26 cellular contexts compared by ENCODE assay signal in genomic region chr19:3310280-3310679, GRCh38. TPM values are rescaled to one million over a fixed set of nuclear protein-coding genes. Genes with fewer than 3 reads are reported as not detected.
DNase-seq lines count a peak whose midpoint lies in the region; ATAC-seq, FAIRE-seq and TF ChIP-seq lines count a peak whose summit lies in the region.
"Had no signal": no experiment of that assay in that cellular context is flagged by ENCODE, and none has a peak within 500 bp of the region (broad histone marks: within the 10 kb centered on the region; RNA-seq: fewer than 3 reads in every experiment).

No MANE protein-coding gene starts in this region.

- intact Hi-C loops in HepG2 (cut with micrococcal nuclease; ENCODE audit: unreplicated experiment) (no loop called here), right lobe of liver (cut with DNase I) (no loop called here), Right ventricle myocardium superior (cut with DNase I) (no loop called here)
- intact Hi-C loops in CD4-positive, alpha-beta T cell (cut with DNase I, micrococcal nuclease): no loop called here

- no peak overlapping the region for H3K4me2 ChIP-seq in HepG2 (ENCODE audit: low read depth, low read length)
- H3K4me2 ChIP-seq: BLaER1 treated with 17β-estradiol and CSF1 and Interleukin-3, amounts not matched to agents 10 nM and 100 nM had no signal

- H3K27ac ChIP-seq in HepG2 (ENCODE audit: extremely low read length, insufficient read depth, low read length) (no peak overlapping the region), right lobe of liver (no peak overlapping the region)
- H3K27ac ChIP-seq in CD4-positive, alpha-beta T cell (ENCODE audit: low read depth, low read length): no peak overlapping the region
- H3K27ac ChIP-seq: BLaER1 treated with 17β-estradiol and CSF1 and Interleukin-3, amounts not matched to agents 10 nM and 100 nM; C4-2B had no signal

- no peak overlapping the region for H3K9ac ChIP-seq in HepG2 (ENCODE audit: insufficient read depth, low read depth, low read length)
- H3K9ac ChIP-seq: BLaER1 treated with 17β-estradiol and CSF1 and Interleukin-3, amounts not matched to agents 10 nM and 100 nM had no signal

- no TSS peak for BruUV-seq in HepG2 (replicated peaks; lab: Mats Ljungman, UMichigan)

- POLR2A ChIA-PET in HepG2 (lab: Yijun Ruan, JAX): no interaction called here
- POLR2A ChIA-PET in CD4-positive, alpha-beta T cell (lab: Charles Lee): no interaction called here
- POLR2A ChIA-PET in WTC11 (lab: Charles Lee): no interaction called here

- H3K27me3 Mint-ChIP-seq in CD4-positive, alpha-beta T cell: peaks cover 37% of the 10 kb centered on the region
- H3K27me3 Mint-ChIP-seq in WTC11 (ENCODE audit: low read depth) (peaks cover 27% of the 10 kb centered on the region), glutamatergic neuron (ENCODE audit: unreplicated experiment) (peaks cover 13% of the 10 kb centered on the region)

- TF ChIP-seq CTCF in HepG2 (CRISPR knock-in tag; IDR thresholded peaks at IDR 0.05): no peak
- no peak for TF ChIP-seq CTCF in right lobe of liver (IDR thresholded peaks at IDR 0.05)
- TF ChIP-seq CTCF in CD4-positive, alpha-beta T cell (IDR thresholded peaks at IDR 0.05): peak; percentile 13
- TF ChIP-seq CTCF in WTC11 (IDR thresholded peaks at IDR 0.05): 0 out of 2 replicates have a peak, but pooled peaks have one; percentile 26
- TF ChIP-seq CTCF in glutamatergic neuron (IDR thresholded peaks at IDR 0.05; ENCODE audit: partially characterized antibody, unreplicated experiment): no peak

- H2AFZ ChIP-seq in HepG2 (ENCODE audit: low read length): no peak overlapping the region

- H3K4me3 Mint-ChIP-seq in CD4-positive, alpha-beta T cell: no peak overlapping the region
- H3K4me3 Mint-ChIP-seq in WTC11 (no peak overlapping the region), glutamatergic neuron (ENCODE audit: unreplicated experiment) (peak overlapping the region; percentile 42)
- H3K4me3 Mint-ChIP-seq: CD4-positive, alpha-beta memory T cell had no signal

- H3K9me3 Mint-ChIP-seq in CD4-positive, alpha-beta T cell: no peaks in the 10 kb centered on the region
- no peaks in the 10 kb centered on the region for H3K9me3 Mint-ChIP-seq in WTC11
- peaks cover 1% of the 10 kb centered on the region for H3K9me3 Mint-ChIP-seq in glutamatergic neuron (ENCODE audit: unreplicated experiment)
- H3K9me3 Mint-ChIP-seq: CD4-positive, alpha-beta memory T cell had no signal

- peaks cover 6 to 20% of the 10 kb centered on the region in 2 experiments; a peak in 3 of 5 replicates for H3K27me3 ChIP-seq in HepG2 (ENCODE audit: control insufficient read depth in 1 of 2, insufficient read depth in 2 of 2, low read length in 2 of 2)
- no peaks in the 10 kb centered on the region for H3K27me3 ChIP-seq in right lobe of liver
- peaks cover 16% of the 10 kb centered on the region for H3K27me3 ChIP-seq in CD4-positive, alpha-beta T cell (ENCODE audit: control insufficient read depth, insufficient read depth, low read length)

- H3K4me3 ChIP-seq in HepG2 (replicated peaks in 1 of 3; ENCODE audit: insufficient read depth in 1 of 3, low read depth in 2 of 3, low read length in 3 of 3) (no peak overlapping the region), right lobe of liver (no peak overlapping the region)
- H3K4me3 ChIP-seq: BLaER1 treated with 17β-estradiol and CSF1 and Interleukin-3, amounts not matched to agents 10 nM and 100 nM; GM12878 had no signal

- no peak overlapping the region for H3K27ac Mint-ChIP-seq in CD4-positive, alpha-beta T cell
- H3K27ac Mint-ChIP-seq in WTC11 (no peak overlapping the region), glutamatergic neuron (ENCODE audit: unreplicated experiment) (no peak overlapping the region)
- H3K27ac Mint-ChIP-seq: CD4-positive, alpha-beta memory T cell had no signal

- H3K36me3 Mint-ChIP-seq in CD4-positive, alpha-beta T cell (ENCODE audit: low read depth): no peaks in the 10 kb centered on the region
- no peaks in the 10 kb centered on the region for H3K36me3 Mint-ChIP-seq in WTC11
- no peaks in the 10 kb centered on the region for H3K36me3 Mint-ChIP-seq in glutamatergic neuron (ENCODE audit: unreplicated experiment)
- H3K36me3 Mint-ChIP-seq: CD4-positive, alpha-beta memory T cell; CD8-positive, alpha-beta memory T cell had no signal

- ATAC-seq in HepG2 (no peak), right lobe of liver (no peak), WTC11 (no peak), Right ventricle myocardium superior (ENCODE audit: poor library complexity) (no peak)
- no peak for ATAC-seq in CD4-positive, alpha-beta T cell (ENCODE audit: poor library complexity)
- ATAC-seq: GM12878 had no signal

- H3K4me1 ChIP-seq in HepG2 (ENCODE audit: insufficient read depth, low read length) (no peaks in the 10 kb centered on the region), right lobe of liver (no peaks in the 10 kb centered on the region)
- H3K4me1 ChIP-seq: BLaER1 treated with 17β-estradiol and CSF1 and Interleukin-3, amounts not matched to agents 10 nM and 100 nM had no signal

- 27% methylated on average over 1 of the region's 1 CpG for WGBS in HepG2 (ENCODE audit: low lambda C conversion rate)
- WGBS in right lobe of liver (ENCODE audit: insufficient coverage, low coverage, low lambda C conversion rate, missing lambda C conversion rate): 69% methylated on average over 1 of the region's 1 CpG

- no peaks in the 10 kb centered on the region for H3K4me1 Mint-ChIP-seq in CD4-positive, alpha-beta T cell (ENCODE audit: low read depth)
- H3K4me1 Mint-ChIP-seq in WTC11: no peaks in the 10 kb centered on the region
- H3K4me1 Mint-ChIP-seq in glutamatergic neuron (ENCODE audit: low read depth, unreplicated experiment): no peaks in the 10 kb centered on the region
- H3K4me1 Mint-ChIP-seq: CD8-positive, alpha-beta memory T cell had no signal

- no peaks in the 10 kb centered on the region for H3K79me2 ChIP-seq in HepG2 (ENCODE audit: insufficient read depth, low read length)

- no peak for FAIRE-seq in HepG2 (lab: Jason Lieb, UNC)
- FAIRE-seq: A204.1, GM12878, GM12892, GM18507 had no signal

- H3K9me3 ChIP-seq in HepG2 (ENCODE audit: low read length) (no peaks in the 10 kb centered on the region), right lobe of liver (no peaks in the 10 kb centered on the region)
- H3K9me3 ChIP-seq in CD4-positive, alpha-beta T cell (ENCODE audit: control insufficient read depth, low read length): no peaks in the 10 kb centered on the region
- H3K9me3 ChIP-seq: BLaER1 treated with 17β-estradiol and CSF1 and Interleukin-3, amounts not matched to agents 10 nM and 100 nM had no signal

- DNase-seq in HepG2 (ENCODE audit: low spot score) (no peak), right lobe of liver (no peak), WTC11 (ENCODE audit: low spot score) (no peak), glutamatergic neuron (no peak), Right ventricle myocardium superior (no peak), retina (no peak)
- no peak for DNase-seq in CD4-positive, alpha-beta T cell
- no peak for DNase-seq in activated CD4-positive, alpha-beta T cell treated with anti-CD3 and anti-CD28 coated beads for 1 hour
- DNase-seq: 8988T; ACHN; CD4-positive, alpha-beta memory T cell; CD8-positive, alpha-beta memory T cell; COR-L47; DMS 273 treated with DMSO at 0.1 percent for 48 hours; DMS153; DMS53; DMS79; DND-41; EL; GDM1 had no signal

- TF ChIP-seq EP300 in HepG2 (IDR thresholded peaks at IDR 0.05; ENCODE audit: low read depth in 2 of 2, low read length in 2 of 2) (no peak), HepG2 (CRISPR knock-in tag; IDR thresholded peaks at IDR 0.05; ENCODE audit: borderline replicate concordance) (no peak)

- TF ChIP-seq POLR2A in HepG2 (IDR thresholded peaks at IDR 0.05; ENCODE audit: insufficient read depth in 1 of 2, low read depth in 2 of 2, low read length in 2 of 2) (no peak), right lobe of liver (IDR thresholded peaks at IDR 0.05) (no peak)

- in situ Hi-C loops in HepG2 (cut with HindIII; ENCODE audit: extremely low pct_ligation_motif_present, low pct_unique_long_range_greater_than_20kb): no loop called here

- no peak for TF ChIP-seq RAD21 in HepG2 (CRISPR knock-in tag; IDR thresholded peaks at IDR 0.05)

- CTCF ChIA-PET in HepG2 (lab: Yijun Ruan, JAX; ENCODE audit: low intra/inter-chr PET ratio, low total read pairs) (no interaction called here), WTC11 (lab: Charles Lee) (no interaction called here)
- CTCF ChIA-PET in CD4-positive, alpha-beta T cell (lab: Charles Lee): no interaction called here

- no peaks in the 10 kb centered on the region for H4K20me1 ChIP-seq in HepG2 (ENCODE audit: insufficient read depth, low read length)

- no peaks in the 10 kb centered on the region for H3K36me3 ChIP-seq in HepG2 (replicated peaks in 1 of 2; ENCODE audit: control insufficient read depth in 1 of 2, insufficient read depth in 2 of 2, low read length in 2 of 2)
- no peaks in the 10 kb centered on the region for H3K36me3 ChIP-seq in right lobe of liver
- H3K36me3 ChIP-seq: BLaER1 treated with 17β-estradiol and CSF1 and Interleukin-3, amounts not matched to agents 10 nM and 100 nM had no signal

RNA-seq across cellular contexts. Expression of gene NFIC, which starts 56.1 kb away (rescaled TPM):
- total RNA-seq in HepG2 (2016; rRNA removed; fragmentation: Illumina TruSeq; extraction: Trizol) (2.5 and 2.9 TPM in 2 replicates), right lobe of liver (100 to 1,000 TPM in 4 of 6 experiments, 10 to 100 TPM in 2; 94.6 to 168 (median 120) TPM), WTC11 (2021) (3.5 to 4.4 TPM (median 4.0 TPM) in 3 replicates), glutamatergic neuron (ENCODE audit: unreplicated experiment) (2.0 TPM), Right ventricle myocardium superior (153 TPM)
- total RNA-seq in HepG2 (2016; cell fraction: cytosol; rRNA removed; fragmentation: Illumina TruSeq; extraction: Trizol; ENCODE audit: low read depth): 2.9 and 3.0 TPM in 2 replicates
- 3.0 and 3.2 TPM in 2 replicates for total RNA-seq in HepG2 (2016; cell fraction: insoluble cytoplasmic fraction; rRNA removed; fragmentation: Illumina TruSeq; extraction: Trizol)
- 2.5 and 2.9 TPM in 2 replicates for total RNA-seq in HepG2 (2016; cell fraction: membrane; rRNA removed; fragmentation: Illumina TruSeq; extraction: Trizol)
- 3.8 and 5.6 TPM in 2 replicates for total RNA-seq in HepG2 (2016; cell fraction: nucleus; rRNA removed; fragmentation: Illumina TruSeq; extraction: Trizol)
- polyA plus RNA-seq in HepG2 (2011; rRNA removed): 1.3 and 1.6 TPM in 2 replicates
- polyA plus RNA-seq in HepG2 (2011; cell fraction: cytosol; rRNA removed): 0.71 and 0.79 TPM in 2 replicates
- 5.1 and 8.1 TPM in 2 replicates for polyA plus RNA-seq in HepG2 (2011; cell fraction: nucleus; rRNA removed)
- 5.9 and 8.4 TPM in 2 replicates for polyA plus RNA-seq in HepG2 (2012)
- 1.1 and 1.4 TPM in 2 replicates for polyA plus RNA-seq in HepG2 (2016; cell fraction: cytosol; fragmentation: Illumina TruSeq; extraction: Trizol; ENCODE audit: low read depth)
- polyA plus RNA-seq in HepG2 (2016; cell fraction: insoluble cytoplasmic fraction; fragmentation: Illumina TruSeq; extraction: Trizol; ENCODE audit: low read depth): 8.2 and 9.6 TPM in 2 replicates
- 4.6 and 4.8 TPM in 2 replicates for polyA plus RNA-seq in HepG2 (2016; cell fraction: membrane; fragmentation: Illumina TruSeq; extraction: Trizol; ENCODE audit: low read depth)
- 7.4 and 9.8 TPM in 2 replicates for polyA plus RNA-seq in HepG2 (2016; cell fraction: nucleus; fragmentation: Illumina TruSeq; extraction: Trizol; ENCODE audit: insufficient read depth, low read depth)
- polyA minus RNA-seq in HepG2 (2011; rRNA and poly(A)+ RNA removed; ENCODE audit: low replicate concordance): 5.3 and 16.7 TPM in 2 replicates
- polyA minus RNA-seq in HepG2 (2011; cell fraction: cytosol; rRNA and poly(A)+ RNA removed): 5.2 and 5.4 TPM in 2 replicates
- polyA minus RNA-seq in HepG2 (2011; cell fraction: nucleus; rRNA and poly(A)+ RNA removed): 5.1 and 5.3 TPM in 2 replicates
- 10 to 100 TPM; 22.1 to 22.2 TPM for total RNA-seq in CD4-positive, alpha-beta T cell

Comparison
In these comparisons a context has a peak if more than half of its experiments do, and no peak if none do; other contexts are left out.
1. CTCF ChIP-seq: peak in CD4-positive, alpha-beta T cell (single experiment) and WTC11 (single experiment); none in HepG2 (single experiment), right lobe of liver (0 of 4) and glutamatergic neuron (single experiment).
2. Of the 50 proteins assayed by ChIP-seq in both HepG2 and WTC11: peak only in HepG2: none; only in WTC11: CTCF; in both: none; in neither: 49.